ENCODE assay signal across 26 cellular contexts in genomic region chr6:8086755-8087306, GRCh38. TPM values are rescaled to one million over a fixed set of nuclear protein-coding genes. Genes with fewer than 3 reads are reported as not detected.
A peak's percentile ranks its signal among the peaks of the same experiment; 100 is the strongest.
DNase-seq lines count a peak whose midpoint lies in the region; ATAC-seq and TF ChIP-seq lines count a peak whose summit lies in the region.
"Had no signal": no experiment of that assay in that cellular context is flagged by ENCODE, and none has a peak within 500 bp of the region (broad histone marks: within the 10 kb centered on the region; RNA-seq: fewer than 3 reads in every experiment).

No MANE protein-coding gene starts in this region.

- no peak overlapping the region for H3K4ac ChIP-seq in mesendoderm (ENCODE audit: low read depth, low read length)

- no peaks in the 10 kb centered on the region for H4K20me1 ChIP-seq in hepatocyte (ENCODE audit: insufficient read depth, poor library complexity, severe bottlenecking)

- no peaks in the 10 kb centered on the region for H3K27me3 Mint-ChIP-seq in MCF 10A (ENCODE audit: insufficient read depth, unreplicated experiment)
- no peaks in the 10 kb centered on the region for H3K27me3 Mint-ChIP-seq in activated T-helper 2 cell treated with anti-CD3 and anti-CD28 coated beads, Interferon-gamma antibody, Interleukin-2, Interleukin-4, amounts not matched to agents 10 μg/mL and 5 μg/mL and 100 μg/mL, durations not matched to agents 14 hours and 24 hours and 36 hours (ENCODE audit: low read depth)

- H3K4me2 ChIP-seq in mesendoderm (ENCODE audit: low read length) (no peak overlapping the region), hepatocyte (no peak overlapping the region)

- H3K4me3 ChIP-seq in breast epithelium (no peak overlapping the region), mesendoderm (ENCODE audit: low read length) (no peak overlapping the region), hepatocyte (no peak overlapping the region)
- H3K4me3 ChIP-seq: lung, MG63 had no signal

- H3K56ac ChIP-seq in mesendoderm (ENCODE audit: low read length), result no peak overlapping the region

- peaks cover 8% of the 10 kb centered on the region for H3K9me3 Mint-ChIP-seq in MCF 10A (ENCODE audit: unreplicated experiment)
- H3K9me3 Mint-ChIP-seq in activated T-helper 2 cell treated with anti-CD3 and anti-CD28 coated beads, Interferon-gamma antibody, Interleukin-2, Interleukin-4, amounts not matched to agents 10 μg/mL and 5 μg/mL and 100 μg/mL, durations not matched to agents 14 hours and 24 hours and 36 hours, result peaks cover 13% of the 10 kb centered on the region

- no peak overlapping the region for H3K18ac ChIP-seq in mesendoderm (ENCODE audit: low read length)

- H3K36me3 ChIP-seq in breast epithelium, result no peaks in the 10 kb centered on the region
- peaks cover 7% of the 10 kb centered on the region for H3K36me3 ChIP-seq in mesendoderm (ENCODE audit: control insufficient read depth, insufficient read depth, low read length)
- no peaks in the 10 kb centered on the region for H3K36me3 ChIP-seq in hepatocyte (replicated peaks; ENCODE audit: insufficient read depth, low read depth)

- peaks cover 14% of the 10 kb centered on the region for H3K79me1 ChIP-seq in mesendoderm (ENCODE audit: low read length)

- H3K36me3 Mint-ChIP-seq in MCF 10A (ENCODE audit: insufficient read depth, unreplicated experiment), result peaks cover 62% of the 10 kb centered on the region
- peaks cover 78% of the 10 kb centered on the region for H3K36me3 Mint-ChIP-seq in activated T-helper 2 cell treated with anti-CD3 and anti-CD28 coated beads, Interferon-gamma antibody, Interleukin-2, Interleukin-4, amounts not matched to agents 10 μg/mL and 5 μg/mL and 100 μg/mL, durations not matched to agents 14 hours and 24 hours and 36 hours (ENCODE audit: low read depth)

- peaks cover 21% of the 10 kb centered on the region for H3K4me1 Mint-ChIP-seq in MCF 10A (ENCODE audit: insufficient read depth, unreplicated experiment)
- H3K4me1 Mint-ChIP-seq in activated T-helper 2 cell treated with anti-CD3 and anti-CD28 coated beads, Interferon-gamma antibody, Interleukin-2, Interleukin-4, amounts not matched to agents 10 μg/mL and 5 μg/mL and 100 μg/mL, durations not matched to agents 14 hours and 24 hours and 36 hours (ENCODE audit: low read depth), result peaks cover 25% of the 10 kb centered on the region
- H3K4me1 Mint-ChIP-seq: neural crest cell had no signal

- H3K4me3 Mint-ChIP-seq in MCF 10A (ENCODE audit: unreplicated experiment), result no peak overlapping the region
- no peak overlapping the region for H3K4me3 Mint-ChIP-seq in activated T-helper 2 cell treated with anti-CD3 and anti-CD28 coated beads, Interferon-gamma antibody, Interleukin-2, Interleukin-4, amounts not matched to agents 10 μg/mL and 5 μg/mL and 100 μg/mL, durations not matched to agents 14 hours and 24 hours and 36 hours (ENCODE audit: low read depth)
- H3K4me3 Mint-ChIP-seq: neural crest cell; T-helper 2 cell treated with Interferon-gamma antibody and Interleukin-4, amounts not matched to agents 5 μg/mL and 100 μg/mL, for 36 hours had no signal

- peak overlapping the region; percentile 50 for H3K27ac Mint-ChIP-seq in MCF 10A (ENCODE audit: low read depth, unreplicated experiment)
- H3K27ac Mint-ChIP-seq in activated T-helper 2 cell treated with anti-CD3 and anti-CD28 coated beads, Interferon-gamma antibody, Interleukin-2, Interleukin-4, amounts not matched to agents 10 μg/mL and 5 μg/mL and 100 μg/mL, durations not matched to agents 14 hours and 24 hours and 36 hours, result peak overlapping the region; percentile 13

- H2AK5ac ChIP-seq in mesendoderm (ENCODE audit: low read length), result no peak overlapping the region

- no peaks in the 10 kb centered on the region for H3K9me2 ChIP-seq in hepatocyte (replicated peaks; ENCODE audit: insufficient read depth)

- H2BK5ac ChIP-seq in mesendoderm (ENCODE audit: low read length), result no peak overlapping the region

- H2AFZ ChIP-seq in hepatocyte, result no peak overlapping the region
- H2AFZ ChIP-seq: parathyroid adenoma had no signal

- no TSS peak for BruUV-seq in MCF 10A (replicated peaks; lab: Mats Ljungman, UMichigan)

- no peak for DNase-seq in MCF 10A (ENCODE audit: unreplicated experiment)
- no peak for DNase-seq in breast epithelium (ENCODE audit: low spot score in 2 of 2)
- DNase-seq in RWPE1 (ENCODE audit: low spot score), result no peak
- DNase-seq in activated T-helper 2 cell treated with anti-CD3 and anti-CD28 coated beads, Interferon-gamma antibody, Interleukin-2, Interleukin-4, amounts not matched to agents 10 μg/mL and 5 μg/mL and 100 μg/mL, durations not matched to agents 14 hours and 24 hours and 36 hours (ENCODE audit: low spot score), result no peak
- DNase-seq in mesendoderm, result peak; percentile 31
- no peak for DNase-seq in hepatocyte (ENCODE audit: low spot score)
- DNase-seq in SIG-M5 treated with dmso at 0.1 percent for 504 hours (lab: John Stamatoyannopoulos, UW; ENCODE audit: unreplicated experiment), result no peak
- DNase-seq: activated naive CD4-positive, alpha-beta T cell treated with Interleukin-2 at 50 U/mL for 16 hours; amygdala; COR-L47; effector CD8-positive, alpha-beta T cell; GDM1; kidney glomerular epithelial cell; MG63; NCI-H1417; NCI-H2029 treated with DMSO at 0.1 percent for 48 hours; NCI-H345; NCI-H748 treated with DMSO at 0.1 percent for 48 hours; stimulated activated CD4-positive, alpha-beta T cell treated with anti-CD3 and anti-CD28 coated beads, Interleukin-2, amount 100 ng/mL, for 48 hours; substantia nigra had no signal

- H3K9me3 ChIP-seq in breast epithelium, result no peaks in the 10 kb centered on the region
- H3K9me3 ChIP-seq in hepatocyte (ENCODE audit: low read depth), result no peaks in the 10 kb centered on the region
- H3K9me3 ChIP-seq: MG63 had no signal

- no peak overlapping the region for H3K27ac ChIP-seq in breast epithelium
- H3K27ac ChIP-seq in RWPE1, result 0 out of 2 replicates have a peak overlapping the region, but pooled peaks have one; percentile 8
- H3K27ac ChIP-seq in mesendoderm (ENCODE audit: low read depth, low read length), result no peak overlapping the region
- H3K27ac ChIP-seq in hepatocyte, result no peak overlapping the region
- H3K27ac ChIP-seq: parathyroid adenoma had no signal

- no peak overlapping the region for H4K8ac ChIP-seq in mesendoderm (ENCODE audit: low read depth, low read length)

- H2BK15ac ChIP-seq in mesendoderm (replicated peaks; ENCODE audit: low read depth), result no peak overlapping the region

- no peak overlapping the region for H3K23ac ChIP-seq in mesendoderm (ENCODE audit: low read length)

- ATAC-seq in HG03342 (IDR thresholded peaks at IDR 0.05; ENCODE audit: unreplicated experiment), result no peak
- ATAC-seq: SK-N-SH treated with all-trans-retinoic acid at 6 μM for 48 hours had no signal

- CTCF ChIA-PET in MCF 10A (lab: Yijun Ruan, JAX), result interaction anchor here (0.7 kb wide), 1 partner anchor 1035 kb away, joined by 3 read pairs; no protein-coding TSS in a partner anchor
- CTCF ChIA-PET in RWPE1 (lab: Yijun Ruan, JAX), result no interaction called here

- WGBS in mesendoderm (ENCODE audit: extremely low coverage, insufficient coverage, low lambda C conversion rate), result no CpG with 5 or more reads among the region's 9 CpGs
- 94% methylated on average over 9 of the region's 9 CpGs for WGBS in hepatocyte (ENCODE audit: low lambda C conversion rate, missing lambda C conversion rate)

- H2BK120ac ChIP-seq in mesendoderm (ENCODE audit: low read depth, low read length), result no peak overlapping the region

- H3K9ac ChIP-seq in mesendoderm (ENCODE audit: low read length), result no peak overlapping the region
- H3K9ac ChIP-seq: parathyroid adenoma had no signal

- H3K27me3 ChIP-seq in breast epithelium, result no peaks in the 10 kb centered on the region
- no peaks in the 10 kb centered on the region for H3K27me3 ChIP-seq in mesendoderm (ENCODE audit: insufficient read depth, low read length, poor library complexity)
- H3K27me3 ChIP-seq in hepatocyte, result no peaks in the 10 kb centered on the region
- H3K27me3 ChIP-seq: MG63 had no signal

- intact Hi-C loops in MCF 10A (cut with micrococcal nuclease), result no loop called here
- intact Hi-C loops in breast epithelium (cut with DNase I; ENCODE audit: low total_unique reads), result no loop called here
- intact Hi-C loops in activated T-helper 2 cell treated with anti-CD3 and anti-CD28 coated beads, Interferon-gamma antibody, Interleukin-2, Interleukin-4, amounts not matched to agents 10 μg/mL and 5 μg/mL and 100 μg/mL, durations not matched to agents 14 hours and 24 hours and 36 hours (cut with micrococcal nuclease), result no loop called here

- TF ChIP-seq POLR2A in breast epithelium (IDR thresholded peaks at IDR 0.05), result no peak

- POLR2A ChIA-PET in MCF 10A (lab: Yijun Ruan, JAX) (interaction anchor here (4.5 kb wide), 1 partner anchor 15 kb away, joined by 44 read pairs; the partner anchor contains the start of gene EEF1E1), RWPE1 (lab: Yijun Ruan, JAX; ENCODE audit: low non-redundant PET) (no interaction called here)

- H3K79me2 ChIP-seq in mesendoderm (ENCODE audit: control insufficient read depth, insufficient read depth, low read length) (peaks cover 3% of the 10 kb centered on the region), hepatocyte (no peaks in the 10 kb centered on the region)
- H3K79me2 ChIP-seq: parathyroid adenoma had no signal

- no peak for TF ChIP-seq CTCF in MCF 10A (IDR thresholded peaks at IDR 0.05; ENCODE audit: unreplicated experiment)
- TF ChIP-seq CTCF in breast epithelium (IDR thresholded peaks at IDR 0.05), result no peak
- no peak for TF ChIP-seq CTCF in RWPE1 (conservative IDR thresholded peaks at IDR 0.05; ENCODE audit: low read depth)
- TF ChIP-seq CTCF in hepatocyte (IDR thresholded peaks at IDR 0.05; ENCODE audit: poor library complexity), result no peak

- no peak overlapping the region for H4K5ac ChIP-seq in mesendoderm (ENCODE audit: low read length)

- H3K4me1 ChIP-seq in breast epithelium (no peaks in the 10 kb centered on the region), mesendoderm (ENCODE audit: control insufficient read depth, low read depth, low read length) (no peaks in the 10 kb centered on the region), hepatocyte (ENCODE audit: insufficient read depth) (peaks cover 14% of the 10 kb centered on the region)

RNA-seq across cellular contexts. Expression of gene EEF1E1, which starts 15.5 kb away (rescaled TPM):
- total RNA-seq in MCF 10A (2022) (52.1 and 56.7 TPM in 2 replicates), breast epithelium (10 to 100 TPM; 18.9 to 48.5 (median 39.1) TPM), hepatocyte (36.5 and 47.8 TPM in 2 replicates)
- total RNA-seq in activated T-helper 2 cell treated with anti-CD3 and anti-CD28 coated beads, Interferon-gamma antibody, Interleukin-2, Interleukin-4, amounts not matched to agents 10 μg/mL and 5 μg/mL and 100 μg/mL, durations not matched to agents 14 hours and 24 hours and 36 hours, result 83.1 and 87.3 TPM in 2 replicates
- 137 TPM for polyA plus RNA-seq in mesendoderm (2013, experiment 1 of 2)
- polyA plus RNA-seq in mesendoderm (2013, experiment 2 of 2), result 150 TPM
- 54.9 and 63.4 TPM in 2 replicates for polyA plus RNA-seq in hepatocyte

RNA-seq across cellular contexts. Expression of gene BLOC1S5, which starts 22.6 kb away (rescaled TPM):
- total RNA-seq in MCF 10A (2022), result 7.7 and 10.9 TPM in 2 replicates
- total RNA-seq in breast epithelium, result 10 to 100 TPM; 12.5 to 26.2 (median 16.6) TPM
- total RNA-seq in activated T-helper 2 cell treated with anti-CD3 and anti-CD28 coated beads, Interferon-gamma antibody, Interleukin-2, Interleukin-4, amounts not matched to agents 10 μg/mL and 5 μg/mL and 100 μg/mL, durations not matched to agents 14 hours and 24 hours and 36 hours, result 21.2 and 25.4 TPM in 2 replicates
- 7.0 TPM for polyA plus RNA-seq in mesendoderm (2013, experiment 1 of 2)
- 7.3 TPM for polyA plus RNA-seq in mesendoderm (2013, experiment 2 of 2)
- 17.6 and 21.5 TPM in 2 replicates for total RNA-seq in hepatocyte
- 9.9 and 16.8 TPM in 2 replicates for polyA plus RNA-seq in hepatocyte
